8 cellular contexts compared by ENCODE assay signal in genomic region chr17:67717624-67718324, GRCh38. TPM values are rescaled to one million over a fixed set of nuclear protein-coding genes. Genes with fewer than 3 reads are reported as not detected.
DNase-seq lines count a peak whose midpoint lies in the region; ATAC-seq and TF ChIP-seq lines count a peak whose summit lies in the region.

TSS of gene NOL11 (plus strand) at chr17:67717936. CDS start at chr17:67717948, 12 bp downstream.

- peak; percentile 96 for ATAC-seq in foreskin keratinocyte

- H3K9ac ChIP-seq in subcutaneous abdominal adipose tissue (ENCODE audit: low read length in 5 of 5): peak within 1 kb of the TSS; percentile 98 to 100 (median 99)

- peaks cover 4% of the 10 kb centered on the region for H3K4me1 ChIP-seq in foreskin keratinocyte
- H3K4me1 ChIP-seq in neuron (ENCODE audit: insufficient read depth, low read length): peaks cover 9% of the 10 kb centered on the region
- peaks cover 5 to 24% (median 21%) of the 10 kb centered on the region in 5 donors for H3K4me1 ChIP-seq in subcutaneous abdominal adipose tissue (ENCODE audit: control insufficient read depth in 5 of 5, insufficient read depth in 5 of 5, low read length in 5 of 5)

- H3K27ac ChIP-seq in foreskin keratinocyte (peak within 1 kb of the TSS; percentile 87), subcutaneous abdominal adipose tissue (ENCODE audit: low read depth, low read length) (peak within 1 kb of the TSS; percentile 98)

- in situ Hi-C loops in SK-MEL-5 (cut with HindIII; ENCODE audit: low pct_unique_long_range_greater_than_20kb, low sequenced_read_pairs): no loop called here

- H3K27me3 ChIP-seq in GM06990 (replicated peaks; ENCODE audit: control insufficient read depth, insufficient read depth, low read length) (no peaks in the 10 kb centered on the region), foreskin keratinocyte (no peaks in the 10 kb centered on the region), neuron (ENCODE audit: insufficient read depth, low read length) (no peaks in the 10 kb centered on the region), subcutaneous abdominal adipose tissue (ENCODE audit: control insufficient read depth in 5 of 5, insufficient read depth in 4 of 5, low read length in 5 of 5) (no peaks in the 10 kb centered on the region)

- TF ChIP-seq CTCF in GM06990 (IDR thresholded peaks at IDR 0.05; ENCODE audit: insufficient read depth, low read length, poor library complexity, severe bottlenecking) (peak; percentile 97), HFF-Myc (IDR thresholded peaks at IDR 0.05; ENCODE audit: low read depth, low read length, missing control alignments) (peak; percentile 92), foreskin keratinocyte (conservative IDR thresholded peaks at IDR 0.05) (peak; percentile 100)

- peak within 1 kb of the TSS; percentile 76 for H3K4me3 ChIP-seq in GM06990 (replicated peaks; ENCODE audit: low read depth, low read length)
- peak within 1 kb of the TSS; percentile 100 for H3K4me3 ChIP-seq in HFF-Myc (replicated peaks; ENCODE audit: low read depth, low read length)
- H3K4me3 ChIP-seq in neuron (ENCODE audit: low read length): peak within 1 kb of the TSS; percentile 82
- H3K4me3 ChIP-seq in subcutaneous abdominal adipose tissue (ENCODE audit: low read depth in 1 of 5, low read length in 5 of 5): peak within 1 kb of the TSS; percentile 90 to 99 (median 92)

- peak within 1 kb of the TSS; percentile 57 for H2AFZ ChIP-seq in neuron (ENCODE audit: low read depth, low read length)

- no peaks in the 10 kb centered on the region for H3K9me3 ChIP-seq in neuron (ENCODE audit: low read length)
- H3K9me3 ChIP-seq in subcutaneous abdominal adipose tissue (ENCODE audit: control insufficient read depth in 5 of 5, low read length in 5 of 5): no peaks in the 10 kb centered on the region

- peak; percentile 100 for DNase-seq in GM06990 (ENCODE audit: extremely low read depth, insufficient read length)
- DNase-seq in HFF-Myc (ENCODE audit: extremely low read depth, low read depth): peak; percentile 91
- peak; percentile 98 for DNase-seq in MV-4-11 (lab: John Stamatoyannopoulos, UW)
- DNase-seq in SK-MEL-5 (ENCODE audit: low read depth, low spot score): peak; percentile 100
- DNase-seq in activated naive CD4-positive, alpha-beta T cell treated with Interleukin-2 at 50 U/mL for 16 hours: peak; percentile 99
- peak; percentile 93 to 95 for DNase-seq in foreskin keratinocyte

- H3K36me3 ChIP-seq in GM06990 (ENCODE audit: control insufficient read depth, insufficient read depth, low read length): peaks cover 5% of the 10 kb centered on the region
- peaks cover 23% of the 10 kb centered on the region for H3K36me3 ChIP-seq in neuron (ENCODE audit: insufficient read depth, low read length)
- peaks cover 19 to 26% (median 23%) of the 10 kb centered on the region in 5 donors for H3K36me3 ChIP-seq in subcutaneous abdominal adipose tissue (ENCODE audit: control insufficient read depth in 5 of 5, insufficient read depth in 5 of 5, low read length in 5 of 5)

RNA-seq across cellular contexts. Expression of gene NOL11, which starts in this region (rescaled TPM):
- total RNA-seq in SK-MEL-5 (2014; rRNA removed; shearing (Covaris generic)): 136 and 145 TPM in 2 replicates
- polyA plus RNA-seq in SK-MEL-5 (2015; cell fraction: cytosol; rRNA removed): 57.2 and 66.3 TPM in 2 replicates
- 187 and 211 TPM in 2 replicates for polyA plus RNA-seq in SK-MEL-5 (2015; cell fraction: nucleus; rRNA removed)
- 58.0 and 69.2 TPM in 2 replicates for total RNA-seq in foreskin keratinocyte
- polyA plus RNA-seq in foreskin keratinocyte: 61.1 and 69.4 TPM in 2 replicates

Comparison
In these comparisons a context has a peak if more than half of its experiments do, and no peak if none do; other contexts are left out.
1. Peak in every context shown above with its lines: DNase-seq, ATAC-seq, H3K4me3 ChIP-seq and H3K27ac ChIP-seq.